In genomic region chr4:4430492-4431195, GRCh38 we compare ENCODE assay signal across 8 cellular contexts. TPM values are rescaled to one million over a fixed set of nuclear protein-coding genes. Genes with fewer than 3 reads are reported as not detected.
DNase-seq lines count a peak whose midpoint lies in the region; ATAC-seq, FAIRE-seq and TF ChIP-seq lines count a peak whose summit lies in the region.

No MANE protein-coding gene starts in this region.

- peak; percentile 77 for TF ChIP-seq CTCF in Panc1 (IDR thresholded peaks at IDR 0.05)
- TF ChIP-seq CTCF in heart right ventricle (IDR thresholded peaks at IDR 0.05) = peak in 7 of 9 donors; percentile 49 to 63 (median 55)
- no peak for TF ChIP-seq CTCF in lower leg skin (IDR thresholded peaks at IDR 0.05)

- no peaks in the 10 kb centered on the region for H3K9me3 Mint-ChIP-seq in activated naive CD4-positive, alpha-beta T cell treated with anti-CD3 and anti-CD28 coated beads for 36 hours

- TF ChIP-seq POLR2A in lower leg skin (IDR thresholded peaks at IDR 0.05) = no peak

- DNase-seq in AG20443 (ENCODE audit: low spot score) = peak; percentile 94
- peak; percentile 26 for DNase-seq in GM18507 (ENCODE audit: extremely low spot score, insufficient read length, low read depth)
- DNase-seq in Panc1 (ENCODE audit: low read depth, low spot score) = peak; percentile 10
- DNase-seq in activated naive CD4-positive, alpha-beta T cell treated with anti-CD3 and anti-CD28 coated beads for 36 hours = peak; percentile 69
- DNase-seq in heart right ventricle = no peak
- peak; percentile 16 to 35 for DNase-seq in stimulated activated CD4-positive, alpha-beta T cell treated with anti-CD3 and anti-CD28 coated beads, Interleukin-15, amount 100 ng/mL, for 48 hours (ENCODE audit: low read depth in 2 of 2)
- no peak for DNase-seq in lower leg skin (ENCODE audit: low spot score in 2 of 2)

- peaks cover 2% of the 10 kb centered on the region for H3K36me3 Mint-ChIP-seq in activated naive CD4-positive, alpha-beta T cell treated with anti-CD3 and anti-CD28 coated beads for 36 hours (ENCODE audit: low read depth)

- CTCF ChIA-PET in Panc1 (lab: Charles Lee) = interaction anchor here (0.5 to 0.8 kb wide), 4 partner anchors 32 to 196 kb away, joined by 3 to 4 read pairs (median 3); no protein-coding TSS in a partner anchor
- CTCF ChIA-PET in activated naive CD4-positive, alpha-beta T cell treated with anti-CD3 and anti-CD28 coated beads for 36 hours (lab: Charles Lee) = interaction anchor here (0.8 to 2.5 kb wide), 6 partner anchors 10 to 171 kb away, joined by 3 to 10 read pairs (median 4); no protein-coding TSS in a partner anchor

- H3K4me3 ChIP-seq in Panc1 (ENCODE audit: low read depth in 2 of 2, low read length in 2 of 2) = no peak overlapping the region
- no peak overlapping the region for H3K4me3 ChIP-seq in heart right ventricle
- no peak overlapping the region for H3K4me3 ChIP-seq in lower leg skin (ENCODE audit: low read depth, poor library complexity, severe bottlenecking)

- peak; percentile 74 for FAIRE-seq in GM18507 (lab: Jason Lieb, UNC)

- no peak overlapping the region for H3K27ac Mint-ChIP-seq in activated naive CD4-positive, alpha-beta T cell treated with anti-CD3 and anti-CD28 coated beads for 36 hours

- intact Hi-C loops in Panc1 (cut with micrococcal nuclease; ENCODE audit: unreplicated experiment) (no loop called here), heart right ventricle (cut with DNase I) (loop anchor here in 1 of 10 donors (10.0 kb wide), 1 partner anchor 176 kb away; no protein-coding TSS in a partner anchor), lower leg skin (cut with DNase I; ENCODE audit: low total_unique reads) (no loop called here)
- intact Hi-C loops in activated naive CD4-positive, alpha-beta T cell treated with anti-CD3 and anti-CD28 coated beads for 36 hours (cut with micrococcal nuclease) = loop anchor here (1.0 to 2.0 kb wide), 3 partner anchors 45 to 178 kb away; no protein-coding TSS in a partner anchor

- POLR2A ChIA-PET in Panc1 (lab: Charles Lee) = no interaction called here

- H3K27me3 ChIP-seq in Panc1 (ENCODE audit: control insufficient read depth, insufficient read depth, low read length) (no peaks in the 10 kb centered on the region), heart right ventricle (no peaks in the 10 kb centered on the region)

- in situ Hi-C loops in Panc1 (cut with HindIII; ENCODE audit: low pct_unique_long_range_greater_than_20kb, low sequenced_read_pairs) = no loop called here

- no peaks in the 10 kb centered on the region for H3K36me3 ChIP-seq in Panc1 (ENCODE audit: control insufficient read depth, insufficient read depth, low read length)
- peaks cover 0 to 69% (median 6%) of the 10 kb centered on the region in 9 donors for H3K36me3 ChIP-seq in heart right ventricle

- BruUV-seq in Panc1 (replicated peaks; lab: Mats Ljungman, UMichigan) = no TSS peak

- H3K4me3 Mint-ChIP-seq in activated naive CD4-positive, alpha-beta T cell treated with anti-CD3 and anti-CD28 coated beads for 36 hours = no peak overlapping the region

- 61 to 71% methylated on average over 7 of the region's 7 CpGs for WGBS in heart right ventricle, 2 donors
- 65 to 67% methylated on average over 7 of the region's 7 CpGs for WGBS in lower leg skin, 2 donors

- H3K4me1 ChIP-seq in Panc1 (ENCODE audit: control insufficient read depth, insufficient read depth, low read length) (no peaks in the 10 kb centered on the region), heart right ventricle (peaks cover 0 to 7% (median 0%) of the 10 kb centered on the region in 9 donors)

- H3K27me3 Mint-ChIP-seq in activated naive CD4-positive, alpha-beta T cell treated with anti-CD3 and anti-CD28 coated beads for 36 hours (ENCODE audit: low read depth) = no peaks in the 10 kb centered on the region

- no peak overlapping the region for H3K27ac ChIP-seq in Panc1 (ENCODE audit: low read length)
- H3K27ac ChIP-seq in heart right ventricle = no peak overlapping the region

- peaks cover 4% of the 10 kb centered on the region for H3K4me1 Mint-ChIP-seq in activated naive CD4-positive, alpha-beta T cell treated with anti-CD3 and anti-CD28 coated beads for 36 hours (ENCODE audit: low read depth)

- H3K9me3 ChIP-seq in Panc1 (ENCODE audit: control insufficient read depth, insufficient read depth, low read depth, low read length) = no peaks in the 10 kb centered on the region
- no peaks in the 10 kb centered on the region for H3K9me3 ChIP-seq in heart right ventricle

- ATAC-seq in HG03432 (IDR thresholded peaks at IDR 0.05; ENCODE audit: unreplicated experiment) (peak; percentile 74), Panc1 (peak; percentile 87), heart right ventricle (peak in 4 of 8 donors; percentile 48 to 61 (median 50))

RNA-seq across cellular contexts. Expression of gene NSG1, which starts 43.7 kb away (rescaled TPM):
- total RNA-seq in Panc1 (2021; ENCODE audit: unreplicated experiment) = not detected
- polyA plus RNA-seq in Panc1 (2012; ENCODE audit: insufficient read length) = 0.64 TPM
- total RNA-seq in activated naive CD4-positive, alpha-beta T cell treated with anti-CD3 and anti-CD28 coated beads for 36 hours = 1 to 10 TPM; 1.9 to 2.1 TPM
- total RNA-seq in heart right ventricle = 10 to 100 TPM in 1 of 10 donors, 1 to 10 TPM in 9; 1.4 to 10.5 (median 4.1) TPM
- 1 to 10 TPM; 1.5 to 1.6 TPM for polyA plus RNA-seq in heart right ventricle
- total RNA-seq in lower leg skin = 100 to 1,000 TPM; 109 to 158 (median 139) TPM

Comparison
In these comparisons a context has a peak if more than half of its experiments do, and no peak if none do; other contexts are left out.
1. DNase-seq: peak in AG20443 (single experiment), GM18507 (single experiment), Panc1 (single experiment), activated naive CD4-positive, alpha-beta T cell treated with anti-CD3 and anti-CD28 coated beads for 36 hours (single experiment) and stimulated activated CD4-positive, alpha-beta T cell treated with anti-CD3 and anti-CD28 coated beads, Interleukin-15, amount 100 ng/mL, for 48 hours (2 of 2); none in heart right ventricle (0 of 2) and lower leg skin (0 of 2).
2. CTCF ChIP-seq: peak in Panc1 (single experiment) and heart right ventricle (7 of 9); none in lower leg skin (0 of 3).
3. RNA of gene NSG1, which starts 43.7 kb away (total RNA-seq): 109 to 158 TPM in lower leg skin; 1.4 to 10.5 TPM in heart right ventricle, 1.9 to 2.1 TPM in activated naive CD4-positive, alpha-beta T cell treated with anti-CD3 and anti-CD28 coated beads for 36 hours and not detected in Panc1 (single experiment); every median in the first group is over 4 times any median in the second.